Comparison of ENCODE assay signal across 8 cellular contexts in genomic region chr2:75710220-75710576, GRCh38. TPM values are rescaled to one million over a fixed set of nuclear protein-coding genes. Genes with fewer than 3 reads are reported as not detected.
DNase-seq lines count a peak whose midpoint lies in the region; ATAC-seq and TF ChIP-seq lines count a peak whose summit lies in the region.

No MANE protein-coding gene starts in this region.

- no peaks in the 10 kb centered on the region for H3K27me3 ChIP-seq in adipocyte (replicated peaks; ENCODE audit: control insufficient read depth, insufficient read depth, low read length)
- H3K27me3 ChIP-seq in left lung, result no peaks in the 10 kb centered on the region
- no peaks in the 10 kb centered on the region for H3K27me3 ChIP-seq in tibial nerve

- peak; percentile 32 for ATAC-seq in HG03378 (IDR thresholded peaks at IDR 0.05; ENCODE audit: unreplicated experiment)
- no peak for ATAC-seq in left lung
- no peak for ATAC-seq in GM21360 (IDR thresholded peaks at IDR 0.05; ENCODE audit: unreplicated experiment)

- TF ChIP-seq POLR2A in tibial nerve (IDR thresholded peaks at IDR 0.05), result no peak

- DNase-seq in SKM-1 treated with dmso at 0.1 percent for 144 hours (lab: John Stamatoyannopoulos, UW; ENCODE audit: unreplicated experiment) (peak; percentile 37), SKM-1 (lab: John Stamatoyannopoulos, UW; ENCODE audit: unreplicated experiment) (no peak), adipocyte (ENCODE audit: low read depth) (no peak), left lung (no peak), tibial nerve (ENCODE audit: low spot score in 2 of 2) (peak in 1 of 2 donors; percentile 8)
- no peak for DNase-seq in activated CD4-positive, CD25-positive, alpha-beta regulatory T cell (lab: John Stamatoyannopoulos, UW)

- H3K9me3 ChIP-seq in adipocyte (ENCODE audit: control insufficient read depth, low read length) (no peaks in the 10 kb centered on the region), left lung (no peaks in the 10 kb centered on the region), tibial nerve (no peaks in the 10 kb centered on the region)

- TF ChIP-seq EP300 in tibial nerve (IDR thresholded peaks at IDR 0.05), result no peak

- H3K36me3 ChIP-seq in adipocyte (ENCODE audit: control insufficient read depth, insufficient read depth, low read length, severe bottlenecking) (peaks cover 9% of the 10 kb centered on the region), left lung (peaks cover 0 to 10% of the 10 kb centered on the region in 2 donors), tibial nerve (peaks cover 0 to 9% (median 0%) of the 10 kb centered on the region in 3 donors)

- H3K4me3 ChIP-seq in adipocyte (ENCODE audit: low read length), result peak overlapping the region; percentile 94
- H3K4me3 ChIP-seq in left lung, result peak overlapping the region; percentile 65 to 78
- H3K4me3 ChIP-seq in tibial nerve, result peak overlapping the region; percentile 78 to 96 (median 84)

- intact Hi-C loops in left lung (cut with DNase I), result no loop called here

- 0 to 1% methylated on average over 6 to 12 of the region's 12 CpGs for WGBS in tibial nerve, 2 donors

- TF ChIP-seq CTCF in left lung (IDR thresholded peaks at IDR 0.05), result no peak
- TF ChIP-seq CTCF in tibial nerve (IDR thresholded peaks at IDR 0.05), result no peak

- H3K27ac ChIP-seq in left lung, result peak overlapping the region; percentile 87 to 93
- H3K27ac ChIP-seq in tibial nerve, result peak overlapping the region; percentile 85 to 91 (median 89)

- peak overlapping the region; percentile 93 for H3K9ac ChIP-seq in adipocyte (ENCODE audit: low read length)

- H3K4me1 ChIP-seq in adipocyte (ENCODE audit: control insufficient read depth, insufficient read depth, low read length), result peaks cover 36% of the 10 kb centered on the region
- peaks cover 0 to 24% of the 10 kb centered on the region in 2 donors for H3K4me1 ChIP-seq in left lung
- H3K4me1 ChIP-seq in tibial nerve, result peaks cover 0 to 34% (median 12%) of the 10 kb centered on the region in 4 donors

RNA-seq across cellular contexts. Expression of gene GCFC2, which starts 0.5 kb away (rescaled TPM):
- total RNA-seq in left lung (10 to 100 TPM; 10.4 to 14.3 TPM), tibial nerve (10 to 100 TPM; 30.6 to 75.6 (median 45.3) TPM)
